Comparison of ENCODE assay signal across 5 cellular contexts in genomic region chr18:68568364-68568763, GRCh38.
"Had no signal": no experiment of that assay in that cellular context is flagged by ENCODE, and none has a peak within 500 bp of the region (broad histone marks: within the 10 kb centered on the region; RNA-seq: fewer than 3 reads in every experiment).

No MANE protein-coding gene starts in this region.

- ATAC-seq: HepG2, K562 had no signal

- H3K27ac ChIP-seq: HL-60 had no signal

- H3K4me3 ChIP-seq: K562 had no signal

- H3K36me3 Mint-ChIP-seq: IgD-negative memory B cell had no signal

- H3K4me3 Mint-ChIP-seq: IgD-negative memory B cell had no signal

- DNase-seq: IMR-90 had no signal

- H3K27ac Mint-ChIP-seq: IgD-negative memory B cell had no signal

- H3K4me1 Mint-ChIP-seq: IgD-negative memory B cell had no signal

- H3K27me3 Mint-ChIP-seq: IgD-negative memory B cell had no signal
